ENCODE assay signal across 8 cellular contexts in the genomic region with DNA sequence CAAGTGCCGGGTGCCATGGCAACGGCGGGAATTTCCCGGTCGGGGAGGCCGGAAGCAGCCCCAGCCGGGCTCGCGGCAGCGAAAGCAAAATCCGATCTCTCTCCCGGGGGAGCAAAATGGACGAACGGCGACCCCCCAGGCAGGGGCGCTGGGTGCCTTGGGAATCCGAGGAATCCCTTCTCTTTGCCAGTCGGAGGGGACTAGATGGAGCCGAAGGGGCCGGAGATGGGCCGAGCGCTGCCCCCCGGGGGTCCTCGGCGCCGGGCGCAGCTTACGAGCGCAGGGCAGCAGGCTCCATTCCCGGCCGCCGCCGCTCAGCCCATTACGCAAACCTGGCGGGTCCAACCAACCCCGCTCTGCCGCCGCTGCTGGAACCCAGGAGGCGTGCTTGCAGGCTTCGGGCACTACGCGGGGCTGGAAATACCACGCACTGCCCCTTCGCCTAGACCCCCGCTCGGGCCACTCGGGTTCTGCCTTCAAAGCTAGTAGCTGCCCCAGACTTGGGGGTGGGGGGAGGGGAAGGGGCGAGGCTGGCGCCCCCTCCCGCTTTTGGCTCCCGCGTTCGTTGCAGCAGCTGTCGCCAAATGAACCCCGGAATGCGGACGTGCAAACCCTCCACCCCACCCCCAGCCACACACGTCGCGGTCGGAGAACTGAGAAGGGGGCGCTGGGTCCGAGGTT. TPM values are rescaled to one million over a fixed set of nuclear protein-coding genes. Genes with fewer than 3 reads are reported as not detected.
DNase-seq lines count a peak whose midpoint lies in the region; TF ChIP-seq lines count a peak whose summit lies in the region.
"Not testable (repeated sequence)": the region's sequence is repeated elsewhere in the genome, so short reads cannot be mapped to it uniquely, and the experiment has no call there.

No MANE protein-coding gene starts in this region.

- peak; percentile 59 for DNase-seq in GM12865 (ENCODE audit: low read depth)
- DNase-seq in NCI-H345 treated with DMSO at 0.1 percent for 48 hours (lab: John Stamatoyannopoulos, UW; ENCODE audit: unreplicated experiment), result peak; percentile 12
- DNase-seq in activated CD4-positive, alpha-beta T cell treated with anti-CD3 and anti-CD28 coated beads, Interleukin-2, amount 50 U/mL, for 24 hours (ENCODE audit: low read depth in 1 of 2, low spot score in 1 of 2), result peak; percentile 23 to 36
- DNase-seq in astrocyte of the hippocampus (ENCODE audit: low read depth, low spot score), result peak; percentile 24
- peak; percentile 7 for DNase-seq in germinal center (ENCODE audit: low spot score)
- DNase-seq in stimulated activated CD4-positive, alpha-beta T cell treated with anti-CD3 and anti-CD28 coated beads, Interleukin-15, amount 100 ng/mL, for 1 hour (ENCODE audit: low read depth in 1 of 2, low spot score in 1 of 2), result peak; percentile 24 to 26
- peak; percentile 35 to 40 for DNase-seq in uterus

- H3K27me3 ChIP-seq in mononuclear cell (ENCODE audit: insufficient read depth, low read length); uterus: not testable (repeated sequence)

- H3K4me1 ChIP-seq in mononuclear cell (ENCODE audit: insufficient read depth, low read length); uterus: not testable (repeated sequence)

- not testable (repeated sequence) for H3K9me3 ChIP-seq in mononuclear cell (ENCODE audit: low read depth, low read length); uterus

- H3K4me3 ChIP-seq in GM12865 (ENCODE audit: low read depth, low read length), result peak overlapping the region; percentile 64
- peak overlapping the region; percentile 54 for H3K4me3 ChIP-seq in mononuclear cell (ENCODE audit: low read length)
- peak overlapping the region; percentile 37 to 51 for H3K4me3 ChIP-seq in uterus

- H3K36me3 ChIP-seq in uterus, result not testable (repeated sequence)

- H3K27ac ChIP-seq in uterus, result peak overlapping the region; percentile 62 to 74

- not testable (repeated sequence) for TF ChIP-seq CTCF in GM12865 (IDR thresholded peaks at IDR 0.05; ENCODE audit: insufficient read depth, low read depth, low read length, missing control alignments); uterus (IDR thresholded peaks at IDR 0.05)

- intact Hi-C loops in uterus (cut with DNase I; ENCODE audit: low total_unique reads), result not testable (repeated sequence)

- TF ChIP-seq POLR2A in uterus (IDR thresholded peaks at IDR 0.05), result not testable (repeated sequence)

RNA-seq across cellular contexts. Expression of gene PPIAL4G, which starts 24.1 kb away (rescaled TPM):
- total RNA-seq in mononuclear cell (0.21 TPM), uterus (under 1 TPM in 2 of 4 donors, not detected in 2; 0.12 to 0.14 TPM)

Comparison
In these comparisons a context has a peak if more than half of its experiments do, and no peak if none do; other contexts are left out.
1. Peak in every context shown above with its lines: DNase-seq, H3K4me3 ChIP-seq and H3K27ac ChIP-seq.
2. DNase-seq: peak in every context shown above with its lines; median percentile 59 in GM12865; 38 in uterus; 30 in activated CD4-positive, alpha-beta T cell treated with anti-CD3 and anti-CD28 coated beads, Interleukin-2, amount 50 U/mL, for 24 hours; 25 in stimulated activated CD4-positive, alpha-beta T cell treated with anti-CD3 and anti-CD28 coated beads, Interleukin-15, amount 100 ng/mL, for 1 hour; 24 in astrocyte of the hippocampus; 12 in NCI-H345 treated with DMSO at 0.1 percent for 48 hours; 7 in germinal center.